ENCODE assay signal across 8 cellular contexts in the genomic region with DNA sequence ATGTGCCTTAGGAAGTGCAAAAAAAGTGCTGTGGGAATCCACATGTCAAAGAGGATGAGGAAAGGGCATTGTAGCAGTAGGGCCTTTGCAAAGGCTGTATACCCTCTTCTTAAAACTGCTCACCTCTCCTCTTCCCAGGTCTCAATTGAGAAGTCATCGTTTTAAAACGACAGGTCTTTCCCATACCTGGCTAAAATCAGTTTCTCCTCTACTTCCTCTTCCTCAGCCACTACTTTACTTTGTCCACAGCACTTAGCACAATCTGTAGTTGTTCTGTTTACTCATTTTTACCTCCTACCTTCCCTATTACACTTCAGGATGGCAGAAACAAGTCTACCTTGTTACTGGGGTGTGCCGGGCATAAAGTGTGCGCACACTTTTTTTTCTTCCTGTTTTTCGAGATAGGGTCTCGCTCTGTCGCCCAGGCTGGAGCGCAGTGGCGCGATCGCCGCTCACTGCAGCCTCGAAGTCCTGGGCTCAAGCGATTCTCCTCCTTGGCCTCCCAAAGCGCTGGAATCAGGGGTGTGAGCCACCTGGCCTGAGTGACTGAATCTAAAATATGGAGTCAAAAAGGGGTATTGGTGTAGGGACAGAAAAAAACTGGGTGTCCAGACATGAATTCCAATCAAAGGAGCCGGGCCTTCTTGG. TPM values are rescaled to one million over a fixed set of nuclear protein-coding genes. Genes with fewer than 3 reads are reported as not detected.
DNase-seq lines count a peak whose midpoint lies in the region; ATAC-seq, FAIRE-seq and TF ChIP-seq lines count a peak whose summit lies in the region.

No MANE protein-coding gene starts in this region.

- no peak for TF ChIP-seq POLR2A in adrenal gland (IDR thresholded peaks at IDR 0.05)

- peak overlapping the region; percentile 72 for H3K27ac ChIP-seq in HL-60 (replicated peaks)
- H3K27ac ChIP-seq in adrenal gland, result peak overlapping the region; percentile 82 to 98 (median 97)
- H3K27ac ChIP-seq in keratinocyte (ENCODE audit: control insufficient read depth, insufficient read depth, low read length), result peak overlapping the region; percentile 92
- H3K27ac ChIP-seq in substantia nigra (ENCODE audit: low read depth, low read length, poor library complexity, severe bottlenecking), result peak overlapping the region; percentile 98

- no peak for FAIRE-seq in keratinocyte (lab: Jason Lieb, UNC)

- H3K4me3 ChIP-seq in HL-60 (replicated peaks; ENCODE audit: insufficient read depth, low read length), result peak overlapping the region; percentile 59
- H3K4me3 ChIP-seq in adrenal gland, result peak overlapping the region in 3 of 4 donors; percentile 23 to 61 (median 44)
- peak overlapping the region; percentile 26 to 69 (median 41) for H3K4me3 ChIP-seq in keratinocyte (ENCODE audit: control insufficient read depth in 2 of 3, extremely low read depth in 1 of 3, insufficient read depth in 2 of 3, low read depth in 1 of 3, low read length in 3 of 3)

- 25 to 37% (median 31%) methylated on average over 15 to 16 of the region's 16 CpGs for WGBS in adrenal gland, 4 donors

- no peaks in the 10 kb centered on the region for H3K27me3 ChIP-seq in HL-60 (ENCODE audit: insufficient read depth, poor library complexity, severe bottlenecking)
- H3K27me3 ChIP-seq in adrenal gland, result no peaks in the 10 kb centered on the region
- no peaks in the 10 kb centered on the region for H3K27me3 ChIP-seq in keratinocyte (ENCODE audit: control insufficient read depth, extremely low read depth, insufficient read depth, low read length)

- H3K79me2 ChIP-seq in keratinocyte (ENCODE audit: control insufficient read depth, insufficient read depth, low read length), result no peaks in the 10 kb centered on the region

- dilution Hi-C loops in keratinocyte (cut with MboI; ENCODE audit: extremely low pct_ligation_motif_present, low sequenced_read_pairs), result no loop called here

- H3K9me1 ChIP-seq in keratinocyte (ENCODE audit: control insufficient read depth, extremely low read depth, insufficient read depth, low read length), result no peaks in the 10 kb centered on the region

- H3K4me2 ChIP-seq in keratinocyte (ENCODE audit: control insufficient read depth, extremely low read depth, insufficient read depth, low read depth, low read length), result peak overlapping the region; percentile 80

- TF ChIP-seq CTCF in HL-60 (IDR thresholded peaks at IDR 0.05; ENCODE audit: insufficient read depth, low read length) (no peak), adrenal gland (IDR thresholded peaks at IDR 0.05) (no peak), keratinocyte (optimal IDR thresholded peaks at IDR 0.05 in 1 of 3, IDR thresholded peaks at IDR 0.05 in 1 of 3, conservative IDR thresholded peaks at IDR 0.05 in 1 of 3; ENCODE audit: extremely low read depth in 1 of 3, insufficient read depth in 2 of 3, low read length in 3 of 3) (no peak)

- peak; percentile 20 for ATAC-seq in GM19351 (IDR thresholded peaks at IDR 0.05; ENCODE audit: unreplicated experiment)

- intact Hi-C loops in adrenal gland (cut with DNase I), result no loop called here

- peak overlapping the region; percentile 83 for H2AFZ ChIP-seq in keratinocyte (ENCODE audit: control insufficient read depth, low read length)

- peaks cover 14 to 18% of the 10 kb centered on the region in 2 donors for H3K4me1 ChIP-seq in adrenal gland (replicated peaks in 1 of 2)
- H3K4me1 ChIP-seq in keratinocyte (ENCODE audit: control insufficient read depth, extremely low read depth, insufficient read depth, low read length), result peaks cover 24% of the 10 kb centered on the region

- no peaks in the 10 kb centered on the region for H4K20me1 ChIP-seq in keratinocyte (ENCODE audit: control insufficient read depth, extremely low read depth, insufficient read depth, low read length)

- H3K9me3 ChIP-seq in adrenal gland (replicated peaks in 1 of 3) (no peaks in the 10 kb centered on the region), keratinocyte (ENCODE audit: control insufficient read depth, low read depth, low read length) (no peaks in the 10 kb centered on the region)

- H3K36me3 ChIP-seq in adrenal gland (replicated peaks in 1 of 2) (no peaks in the 10 kb centered on the region), keratinocyte (ENCODE audit: control insufficient read depth in 2 of 2, extremely low read depth in 1 of 2, insufficient read depth in 2 of 2, low read length in 2 of 2) (no peaks in the 10 kb centered on the region)

- DNase-seq in AML-193 (lab: John Stamatoyannopoulos, UW) (peak; percentile 39 to 59), HL-60 (ENCODE audit: low read depth in 1 of 2, low spot score in 1 of 2) (peak in 1 of 2 experiments; percentile 33), adrenal gland (no peak), keratinocyte (ENCODE audit: low read depth, low spot score) (no peak), substantia nigra (lab: John Stamatoyannopoulos, UW) (no peak), NCI-H526 (lab: John Stamatoyannopoulos, UW) (no peak)
- DNase-seq in stimulated activated CD4-positive, alpha-beta T cell treated with anti-CD3 and anti-CD28 coated beads, Interleukin-4, amount 100 ng/mL, for 4 hours, result no peak

- H3K9ac ChIP-seq in keratinocyte (ENCODE audit: control insufficient read depth, extremely low read depth, insufficient read depth, low read length), result peak overlapping the region; percentile 90

RNA-seq across cellular contexts. Expression of gene ELOVL5, which starts 9.8 kb away (rescaled TPM):
- 100 to 1,000 TPM; 103 to 632 (median 161) TPM for total RNA-seq in adrenal gland
- polyA plus RNA-seq in adrenal gland, result 1,000 to 10,000 TPM in 1 of 3 donors, 10 to 100 TPM in 2; 31.4 to 1,320 (median 33.3) TPM
- polyA plus RNA-seq in keratinocyte, result 39.7 to 66.7 TPM (median 53.3 TPM) in 3 replicates
- 7.6 TPM for polyA plus RNA-seq in keratinocyte (2011; ENCODE audit: low read depth)
- 25.8 and 41.6 TPM in 2 replicates for polyA plus RNA-seq in keratinocyte (2011; cell fraction: cytosol; rRNA removed)
- 62.1 and 78.0 TPM in 2 replicates for polyA plus RNA-seq in keratinocyte (2011; cell fraction: nucleus; rRNA removed)
- 32.5 and 65.4 TPM in 2 replicates for polyA plus RNA-seq in keratinocyte (2012; ENCODE audit: low replicate concordance)
- 58.5 to 102 TPM (median 68.6 TPM) in 3 replicates for polyA minus RNA-seq in keratinocyte
- polyA minus RNA-seq in keratinocyte (2011; cell fraction: cytosol; rRNA and poly(A)+ RNA removed), result 45.3 TPM
- 48.2 and 67.6 TPM in 2 replicates for polyA minus RNA-seq in keratinocyte (2011; cell fraction: nucleus; rRNA and poly(A)+ RNA removed)

Comparison
In these comparisons a context has a peak if more than half of its experiments do, and no peak if none do; other contexts are left out.
1. DNase-seq: peak in AML-193 (2 of 2); none in adrenal gland (0 of 7), keratinocyte (single experiment), substantia nigra (0 of 49), stimulated activated CD4-positive, alpha-beta T cell treated with anti-CD3 and anti-CD28 coated beads, Interleukin-4, amount 100 ng/mL, for 4 hours (0 of 2) and NCI-H526 (0 of 2).
2. Peak in every context shown above with its lines, with median percentiles within 50 percentile points of each other: H3K27ac ChIP-seq and H3K4me3 ChIP-seq.